In genomic region chr1:226904772-226905171, GRCh38 we compare ENCODE assay signal across 19 cellular contexts.
"Had no signal": no experiment of that assay in that cellular context is flagged by ENCODE, and none has a peak within 500 bp of the region (broad histone marks: within the 10 kb centered on the region; RNA-seq: fewer than 3 reads in every experiment).

No MANE protein-coding gene starts in this region.

- DNase-seq: cerebellar nuclear complex; effector memory CD8-positive, alpha-beta T cell; foreskin keratinocyte; kidney; left cardiac atrium; mammary epithelial cell; naive thymus-derived CD8-positive, alpha-beta T cell; right lobe of liver; spleen; stimulated activated CD4-positive, alpha-beta T cell treated with anti-CD3 and anti-CD28 coated beads, Interleukin-15, amount 100 ng/mL, for 24 hours; stimulated activated CD4-positive, alpha-beta T cell treated with anti-CD3 and anti-CD28 coated beads, Interleukin-1b, Interleukin-23, amount 100 ng/mL, for 48 hours; stimulated activated CD4-positive, alpha-beta T cell treated with anti-CD3 and anti-CD28 coated beads, Interleukin-4, amount 100 ng/mL, for 24 hours; transverse colon had no signal

- H3K4me2 ChIP-seq: hepatocyte, neural progenitor cell had no signal

- H3K9ac ChIP-seq: neural progenitor cell had no signal

- H3K27ac ChIP-seq: epithelial cell of prostate, foreskin keratinocyte, hepatocyte, neural progenitor cell, ovary, right lobe of liver, spleen, thoracic aorta had no signal

- H2AFZ ChIP-seq: hepatocyte, neural progenitor cell had no signal

- H3K4me1 ChIP-seq: foreskin keratinocyte, neural progenitor cell, right lobe of liver, spleen had no signal

- H3K4me3 ChIP-seq: hepatocyte, neural progenitor cell, ovary, right lobe of liver, spleen, thoracic aorta, transverse colon had no signal

- H3K79me2 ChIP-seq: hepatocyte had no signal

- H3K27me3 ChIP-seq: foreskin keratinocyte, hepatocyte, neural progenitor cell, ovary, right lobe of liver, spleen, transverse colon had no signal

- H3K9me3 ChIP-seq: ovary, right lobe of liver, spleen, thoracic aorta, transverse colon had no signal

- H3K36me3 ChIP-seq: neural progenitor cell, ovary had no signal

- ATAC-seq: effector memory CD8-positive, alpha-beta T cell; foreskin keratinocyte; naive thymus-derived CD8-positive, alpha-beta T cell; right lobe of liver; stimulated activated memory B cell treated with anti-CD40 and anti-IgM and Interleukin-4, amounts not matched to agents 10 μg/mL and 1 μg/mL and 100 μg/mL, for 72 hours had no signal
